In genomic region chr4:82560853-82561744, GRCh38 we compare ENCODE assay signal across 8 cellular contexts. TPM values are rescaled to one million over a fixed set of nuclear protein-coding genes. Genes with fewer than 3 reads are reported as not detected.
DNase-seq lines count a peak whose midpoint lies in the region; ATAC-seq, FAIRE-seq and TF ChIP-seq lines count a peak whose summit lies in the region.

No MANE protein-coding gene starts in this region.

- H3K27ac Mint-ChIP-seq in activated CD8-positive, alpha-beta T cell treated with anti-CD3 and anti-CD28 coated beads for 36 hours, result no peak overlapping the region

- no peaks in the 10 kb centered on the region for H3K9me3 Mint-ChIP-seq in activated CD8-positive, alpha-beta T cell treated with anti-CD3 and anti-CD28 coated beads for 36 hours

- H3K36me3 Mint-ChIP-seq in activated CD8-positive, alpha-beta T cell treated with anti-CD3 and anti-CD28 coated beads for 36 hours (ENCODE audit: low read depth), result no peaks in the 10 kb centered on the region

- CTCF ChIA-PET in activated CD8-positive, alpha-beta T cell treated with anti-CD3 and anti-CD28 coated beads for 36 hours (lab: Charles Lee), result interaction anchor here (0.6 kb wide), 1 partner anchor 858 kb away, joined by 3 read pairs; no protein-coding TSS in a partner anchor

- DNase-seq in NCI-H146 (lab: John Stamatoyannopoulos, UW), result peak; percentile 51
- no peak for DNase-seq in NCI-H146 treated with DMSO at 0.1 percent for 48 hours (lab: John Stamatoyannopoulos, UW; ENCODE audit: unreplicated experiment)
- DNase-seq in activated CD8-positive, alpha-beta T cell treated with anti-CD3 and anti-CD28 coated beads for 36 hours, result no peak
- peak; percentile 29 for DNase-seq in left ventricle myocardium superior
- no peak for DNase-seq in sciatic nerve (ENCODE audit: low spot score)
- DNase-seq in pons (ENCODE audit: low spot score), result no peak
- DNase-seq in GM12892 (ENCODE audit: insufficient read length), result no peak

- peak overlapping the region; percentile 50 for H3K4me3 Mint-ChIP-seq in activated CD8-positive, alpha-beta T cell treated with anti-CD3 and anti-CD28 coated beads for 36 hours

- no peak for TF ChIP-seq POLR2A in GM12892 (IDR thresholded peaks at IDR 0.05; ENCODE audit: low read depth, low read length)

- TF ChIP-seq CTCF in activated CD8-positive, alpha-beta T cell treated with anti-CD3 and anti-CD28 coated beads for 36 hours (IDR thresholded peaks at IDR 0.05), result no peak

- no peak for FAIRE-seq in GM12892 (lab: Jason Lieb, UNC)

- POLR2A ChIA-PET in activated CD8-positive, alpha-beta T cell treated with anti-CD3 and anti-CD28 coated beads for 36 hours (lab: Charles Lee), result no interaction called here

- peaks cover 51% of the 10 kb centered on the region for H3K27me3 Mint-ChIP-seq in activated CD8-positive, alpha-beta T cell treated with anti-CD3 and anti-CD28 coated beads for 36 hours

- peaks cover 13% of the 10 kb centered on the region for H3K4me1 Mint-ChIP-seq in activated CD8-positive, alpha-beta T cell treated with anti-CD3 and anti-CD28 coated beads for 36 hours (ENCODE audit: low read depth)

- intact Hi-C loops in activated CD8-positive, alpha-beta T cell treated with anti-CD3 and anti-CD28 coated beads for 36 hours (cut with micrococcal nuclease), result no loop called here
- intact Hi-C loops in left ventricle myocardium superior (cut with micrococcal nuclease), result no loop called here
- intact Hi-C loops in sciatic nerve (cut with DNase I), result no loop called here

- peak; percentile 20 for ATAC-seq in activated CD8-positive, alpha-beta T cell treated with anti-CD3 and anti-CD28 coated beads for 36 hours
- peak; percentile 34 for ATAC-seq in left ventricle myocardium superior
- ATAC-seq in sciatic nerve, result peak; percentile 22
- no peak for ATAC-seq in GM18907 (IDR thresholded peaks at IDR 0.05; ENCODE audit: unreplicated experiment)

RNA-seq across cellular contexts. Expression of gene TMEM150C, which starts 0.7 kb away (rescaled TPM):
- total RNA-seq in activated CD8-positive, alpha-beta T cell treated with anti-CD3 and anti-CD28 coated beads for 36 hours, result not detected
- total RNA-seq in left ventricle myocardium superior (19.6 TPM), sciatic nerve (14.3 TPM)
- 0.85 TPM for polyA plus RNA-seq in GM12892 (2012; ENCODE audit: missing spikeins)

Comparison
In these comparisons a context has a peak if more than half of its experiments do, and no peak if none do; other contexts are left out.
1. DNase-seq: peak in NCI-H146 (single experiment) and left ventricle myocardium superior (single experiment); none in NCI-H146 treated with DMSO at 0.1 percent for 48 hours (single experiment), activated CD8-positive, alpha-beta T cell treated with anti-CD3 and anti-CD28 coated beads for 36 hours (single experiment), sciatic nerve (single experiment), pons (single experiment) and GM12892 (single experiment).
2. RNA of gene TMEM150C, which starts 0.7 kb away (total RNA-seq): 19.6 TPM in left ventricle myocardium superior (single experiment) and 14.3 TPM in sciatic nerve (single experiment); not detected in activated CD8-positive, alpha-beta T cell treated with anti-CD3 and anti-CD28 coated beads for 36 hours; every median in the first group is over 10 times any median in the second.